ENCODE assay signal across 9 cellular contexts in the genomic region with DNA sequence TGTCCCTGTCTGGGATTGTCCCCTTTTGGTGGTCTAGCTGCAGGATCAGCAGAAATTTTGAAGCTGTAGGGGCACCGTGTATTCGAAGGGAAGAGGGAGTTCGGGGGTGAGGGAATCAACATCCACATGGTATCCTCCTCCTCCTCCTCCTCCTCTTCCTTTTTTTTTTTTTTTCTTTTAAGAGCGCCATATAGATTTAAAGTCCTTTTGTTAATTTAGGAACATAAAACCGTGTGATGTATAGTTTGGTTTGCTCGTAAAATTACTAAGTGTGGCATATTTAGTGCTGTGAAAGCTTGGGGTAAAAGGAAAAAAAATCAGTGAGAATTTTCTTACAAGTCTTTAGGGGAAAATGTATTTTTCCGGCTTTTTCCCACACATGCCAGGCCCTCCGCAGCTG. TPM values are rescaled to one million over a fixed set of nuclear protein-coding genes. Genes with fewer than 3 reads are reported as not detected.
DNase-seq lines count a peak whose midpoint lies in the region; ATAC-seq and TF ChIP-seq lines count a peak whose summit lies in the region.
"Had no signal": no experiment of that assay in that cellular context is flagged by ENCODE, and none has a peak within 500 bp of the region (broad histone marks: within the 10 kb centered on the region; RNA-seq: fewer than 3 reads in every experiment).

No MANE protein-coding gene starts in this region.

- H3K9me3 ChIP-seq in A673 (ENCODE audit: low read depth, low read length, poor library complexity, severe bottlenecking) = no peaks in the 10 kb centered on the region
- no peaks in the 10 kb centered on the region for H3K9me3 ChIP-seq in right cardiac atrium (ENCODE audit: control insufficient read depth, low read length)
- H3K9me3 ChIP-seq in parathyroid adenoma (ENCODE audit: control insufficient read depth, low read length) = no peaks in the 10 kb centered on the region
- H3K9me3 ChIP-seq: MG63 had no signal

- intact Hi-C loops in A673 (cut with micrococcal nuclease; ENCODE audit: unreplicated experiment) (no loop called here), right cardiac atrium (cut with DNase I) (no loop called here)

- no peaks in the 10 kb centered on the region for H3K9me3 Mint-ChIP-seq in activated naive CD4-positive, alpha-beta T cell treated with anti-CD3 and anti-CD28 coated beads, Interleukin-2, amount 50 U/mL, for 72 hours

- CTCF ChIA-PET in A673 (lab: Charles Lee) = no interaction called here
- CTCF ChIA-PET in RWPE1 (lab: Yijun Ruan, JAX) = interaction anchor here (0.5 to 1.1 kb wide), 3 partner anchors 9 to 694 kb away, joined by 3 to 5 read pairs (median 4); no protein-coding TSS in a partner anchor

- no TSS peak for BruUV-seq in A673 (replicated peaks; lab: Mats Ljungman, UMichigan)

- POLR2A ChIA-PET in A673 (lab: Charles Lee; ENCODE audit: low non-redundant PET) (no interaction called here), RWPE1 (lab: Yijun Ruan, JAX; ENCODE audit: low non-redundant PET) (no interaction called here)

- H3K36me3 ChIP-seq in A673 (ENCODE audit: insufficient read depth, low read length, poor library complexity, severe bottlenecking) (no peaks in the 10 kb centered on the region), parathyroid adenoma (ENCODE audit: control insufficient read depth, insufficient read depth, low read length) (no peaks in the 10 kb centered on the region)
- H3K36me3 ChIP-seq: MG63 had no signal

- H3K4me2 ChIP-seq in parathyroid adenoma (ENCODE audit: low read length) = peak overlapping the region; percentile 43

- H3K4me1 ChIP-seq in A673 (ENCODE audit: insufficient read depth, low read length, poor library complexity, severe bottlenecking) = peaks cover 39% of the 10 kb centered on the region
- peaks cover 24% of the 10 kb centered on the region for H3K4me1 ChIP-seq in right cardiac atrium (ENCODE audit: control insufficient read depth, insufficient read depth, low read length)
- peaks cover 46% of the 10 kb centered on the region for H3K4me1 ChIP-seq in parathyroid adenoma

- ATAC-seq in right cardiac atrium (no peak), GM18511 (IDR thresholded peaks at IDR 0.05; ENCODE audit: unreplicated experiment) (no peak), GM18520 (IDR thresholded peaks at IDR 0.05; ENCODE audit: unreplicated experiment) (no peak)
- no peak for ATAC-seq in activated naive CD4-positive, alpha-beta T cell treated with anti-CD3 and anti-CD28 coated beads, Interleukin-2, amount 50 U/mL, for 72 hours

- H3K79me2 ChIP-seq in parathyroid adenoma = peaks cover 82% of the 10 kb centered on the region

- no peak overlapping the region for H3K4me3 ChIP-seq in A673 (ENCODE audit: low read depth, low read length, poor library complexity, severe bottlenecking)
- no peak overlapping the region for H3K4me3 ChIP-seq in right cardiac atrium (ENCODE audit: low read length)
- peak overlapping the region; percentile 1 for H3K4me3 ChIP-seq in parathyroid adenoma (ENCODE audit: low read depth, low read length)
- H3K4me3 ChIP-seq: MG63 had no signal

- peaks cover 0 to 5% of the 10 kb centered on the region in 2 donors for H3K36me3 Mint-ChIP-seq in activated naive CD4-positive, alpha-beta T cell treated with anti-CD3 and anti-CD28 coated beads, Interleukin-2, amount 50 U/mL, for 72 hours

- no peak overlapping the region for H2AFZ ChIP-seq in parathyroid adenoma

- TF ChIP-seq CTCF in A673 (conservative IDR thresholded peaks at IDR 0.05; ENCODE audit: low read depth, low read length) (no peak), RWPE1 (conservative IDR thresholded peaks at IDR 0.05; ENCODE audit: low read depth) (no peak), parathyroid adenoma (IDR thresholded peaks at IDR 0.05) (no peak)

- no peak overlapping the region for H3K9ac ChIP-seq in parathyroid adenoma

- H3K27me3 ChIP-seq in A673 (replicated peaks; ENCODE audit: insufficient read depth, low read depth, low read length, poor library complexity) = no peaks in the 10 kb centered on the region
- H3K27me3 ChIP-seq in right cardiac atrium (ENCODE audit: control insufficient read depth, insufficient read depth) = no peaks in the 10 kb centered on the region
- no peaks in the 10 kb centered on the region for H3K27me3 ChIP-seq in parathyroid adenoma (ENCODE audit: control insufficient read depth, insufficient read depth, low read length)
- H3K27me3 ChIP-seq: MG63 had no signal

- H3K27ac Mint-ChIP-seq in activated naive CD4-positive, alpha-beta T cell treated with anti-CD3 and anti-CD28 coated beads, Interleukin-2, amount 50 U/mL, for 72 hours = no peak overlapping the region

- H3K27ac ChIP-seq in A673 (ENCODE audit: low read depth, low read length, poor library complexity, severe bottlenecking) = peak overlapping the region; percentile 47
- H3K27ac ChIP-seq in RWPE1 = peak overlapping the region; percentile 44
- H3K27ac ChIP-seq in right cardiac atrium (ENCODE audit: low read length) = peak overlapping the region; percentile 26
- peak overlapping the region; percentile 43 for H3K27ac ChIP-seq in parathyroid adenoma

- no peak for DNase-seq in A673 (ENCODE audit: low spot score)
- no peak for DNase-seq in RWPE1 (ENCODE audit: low spot score)
- DNase-seq in right cardiac atrium = no peak
- DNase-seq in EL = no peak
- no peak for DNase-seq in activated naive CD4-positive, alpha-beta T cell treated with anti-CD3 and anti-CD28 coated beads, Interleukin-2, amount 50 U/mL, for 72 hours (ENCODE audit: low spot score in 2 of 2)

- 70% methylated on average over 8 of the region's 8 CpGs for WGBS in right cardiac atrium

RNA-seq across cellular contexts. Expression of gene GSE1, which starts 50.1 kb away (rescaled TPM):
- 64.2 and 72.4 TPM in 2 replicates for total RNA-seq in A673 (2021)
- total RNA-seq in right cardiac atrium = 10 to 100 TPM; 70.8 to 99.8 (median 92.5) TPM
- 40.3 TPM for polyA plus RNA-seq in right cardiac atrium
- 10 to 100 TPM; 18.5 to 27.9 TPM for total RNA-seq in activated naive CD4-positive, alpha-beta T cell treated with anti-CD3 and anti-CD28 coated beads, Interleukin-2, amount 50 U/mL, for 72 hours
